In the genomic region with DNA sequence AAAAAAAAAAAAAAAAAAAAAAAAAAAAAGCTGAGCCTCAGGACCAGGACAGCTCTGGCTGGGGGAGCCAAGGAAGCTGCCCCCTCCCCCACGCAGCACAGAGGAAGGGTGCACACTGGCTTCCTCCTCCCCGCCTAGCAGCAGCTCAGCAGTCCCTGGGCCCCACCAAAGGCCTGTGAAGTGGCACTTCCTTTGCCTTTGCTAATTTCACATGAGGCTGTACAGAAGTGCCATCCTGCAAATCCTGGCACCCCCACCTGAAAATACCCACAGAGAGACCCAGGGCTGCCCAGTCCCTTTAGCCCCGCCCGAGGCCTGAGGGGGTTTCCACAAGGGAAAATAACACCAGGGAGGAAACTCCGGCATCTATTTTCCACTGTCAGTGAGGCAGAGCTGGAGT, we compare ENCODE assay signal across 1 cellular context.
TF ChIP-seq lines count a peak whose summit lies in the region.

No MANE protein-coding gene starts in this region.

TF ChIP-seq in WTC11, 78 proteins besides CTCF, POLR2A, EP300 and RAD21 (continued from another document):
- no peak for TF ChIP-seq ZNF425 (CRISPR knock-in tag; conservative IDR thresholded peaks at IDR 0.05)
- no peak for TF ChIP-seq EMX1 (CRISPR knock-in tag; IDR thresholded peaks at IDR 0.05)
